19 cellular contexts compared by ENCODE assay signal in the genomic region with DNA sequence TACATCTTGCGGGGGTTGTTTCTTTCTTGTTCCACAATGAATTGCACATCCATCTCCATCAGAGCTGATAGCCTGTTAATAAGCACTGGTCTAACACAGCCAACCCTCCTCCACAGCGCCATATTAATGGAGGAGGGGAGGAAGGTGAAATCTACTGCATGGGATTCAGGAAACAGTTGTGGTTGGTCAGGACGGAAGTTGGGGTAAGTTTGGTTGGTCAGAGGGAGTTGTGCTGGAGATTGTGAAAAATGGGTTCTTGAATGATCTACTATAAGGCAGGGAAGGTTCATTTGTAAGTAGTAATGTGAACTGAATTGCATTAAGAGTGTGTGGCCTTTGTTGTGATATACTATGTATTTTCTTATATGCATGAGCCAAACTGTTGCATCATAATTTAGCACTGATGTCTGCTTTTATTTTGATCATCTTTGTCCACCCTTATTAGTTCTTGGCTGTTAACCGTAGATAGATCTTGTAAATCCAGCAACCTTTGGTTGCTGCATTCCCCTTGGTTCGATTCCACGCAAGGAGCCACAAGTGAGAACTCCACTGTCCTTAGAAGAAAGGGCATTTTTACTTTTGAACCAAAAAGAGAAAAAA.
"Had no signal": no experiment of that assay in that cellular context is flagged by ENCODE, and none has a peak within 500 bp of the region (broad histone marks: within the 10 kb centered on the region; RNA-seq: fewer than 3 reads in every experiment).

No MANE protein-coding gene starts in this region.

- ATAC-seq: activated CD4-positive, alpha-beta T cell treated with anti-CD3 and anti-CD28 coated beads for 36 hours; activated T-helper 17 cell treated with anti-CD3 and anti-CD28 coated beads, Interleukin-2, amount 50 U/mL, for 72 hours had no signal

- DNase-seq: activated CD4-positive, alpha-beta memory T cell treated with anti-CD3 and anti-CD28 coated beads, Interleukin-2, amount 10 ng/mL, durations not matched to agents 7 days and 5 days; activated CD4-positive, alpha-beta T cell treated with anti-CD3 and anti-CD28 coated beads for 36 hours; activated CD4-positive, alpha-beta T cell treated with anti-CD3 and anti-CD28 coated beads, Interleukin-2, amount 50 U/mL, for 1 hour; activated gamma-delta T cell; activated naive CD4-positive, alpha-beta T cell treated with anti-CD3 and anti-CD28 coated beads for 36 hours; activated T-cell treated with anti-CD3 and anti-CD28 coated beads for 4 hours; activated T-cell treated with anti-CD3 and anti-CD28 coated beads, Interleukin-2, amount 50 U/mL, for 48 hours; amygdala; Karpas-422; NCI-H1930; NCI-H2171; NCI-H2227 treated with DMSO at 0.1 percent for 48 hours; NCI-H446 treated with DMSO at 0.1 percent for 48 hours; NCI-H524 treated with DMSO at 0.1 percent for 48 hours; NCI-H748 treated with DMSO at 0.1 percent for 48 hours; SIG-M5; T-helper 1 cell; WERI-Rb-1 had no signal

- H3K27ac ChIP-seq: WERI-Rb-1 had no signal

- H3K36me3 ChIP-seq: WERI-Rb-1 had no signal
